ENCODE assay signal across 8 cellular contexts in genomic region chr12:15910864-15911696, GRCh38. TPM values are rescaled to one million over a fixed set of nuclear protein-coding genes. Genes with fewer than 3 reads are reported as not detected.
DNase-seq lines count a peak whose midpoint lies in the region; ATAC-seq, FAIRE-seq and TF ChIP-seq lines count a peak whose summit lies in the region.

DERA (plus strand) TSS chr12:15911332; CDS start chr12:15911384, 52 bp downstream.

- H3K36me3 ChIP-seq in left ventricle myocardium inferior = peaks cover 12% of the 10 kb centered on the region
- peaks cover 0 to 13% of the 10 kb centered on the region in 2 donors for H3K36me3 ChIP-seq in psoas muscle (ENCODE audit: insufficient read depth in 1 of 2, low read depth in 1 of 2)

- ATAC-seq in HG02588 (IDR thresholded peaks at IDR 0.05; ENCODE audit: unreplicated experiment) (peak; percentile 97), psoas muscle (peak; percentile 98 to 99 (median 99))

- H3K9me3 ChIP-seq in left ventricle myocardium inferior (replicated peaks) = no peaks in the 10 kb centered on the region
- no peaks in the 10 kb centered on the region for H3K9me3 ChIP-seq in psoas muscle

- intact Hi-C loops in left ventricle myocardium inferior (cut with micrococcal nuclease) = no loop called here
- intact Hi-C loops in psoas muscle (cut with DNase I) = no loop called here

- 0 to 1% (median 0%) methylated on average over 42 to 59 of the region's 59 CpGs for WGBS in psoas muscle, 3 donors

- H3K27ac ChIP-seq in left ventricle myocardium inferior (replicated peaks) = peak within 1 kb of the TSS; percentile 86
- H3K27ac ChIP-seq in psoas muscle = peak within 1 kb of the TSS; percentile 93

- no peak for FAIRE-seq in urothelium cell line (lab: Jason Lieb, UNC)

- TF ChIP-seq CTCF in GM12872 (IDR thresholded peaks at IDR 0.05; ENCODE audit: insufficient read depth, low read depth, low read length) = 0 out of 3 replicates have a peak, but pooled peaks have one; percentile 5
- peak; percentile 26 for TF ChIP-seq CTCF in left ventricle myocardium inferior (IDR thresholded peaks at IDR 0.05; ENCODE audit: borderline replicate concordance)
- TF ChIP-seq CTCF in psoas muscle (IDR thresholded peaks at IDR 0.05) = peak; percentile 8

- H3K4me3 ChIP-seq in left ventricle myocardium inferior (peak within 1 kb of the TSS; percentile 73), psoas muscle (peak within 1 kb of the TSS; percentile 93)

- no peaks in the 10 kb centered on the region for H3K27me3 ChIP-seq in left ventricle myocardium inferior (ENCODE audit: low read depth)
- no peaks in the 10 kb centered on the region for H3K27me3 ChIP-seq in psoas muscle (ENCODE audit: insufficient read depth in 3 of 3, low read length in 2 of 3)

- peaks cover 25% of the 10 kb centered on the region for H3K4me1 ChIP-seq in left ventricle myocardium inferior
- peaks cover 7% of the 10 kb centered on the region for H3K4me1 ChIP-seq in psoas muscle

- DNase-seq in NCI-H1048 (lab: John Stamatoyannopoulos, UW) = peak; percentile 61
- peak; percentile 28 to 63 (median 35) for DNase-seq in T-helper 1 cell
- DNase-seq in amniotic epithelial cell (ENCODE audit: low read depth) = peak; percentile 70
- peak; percentile 85 for DNase-seq in left ventricle myocardium inferior
- DNase-seq in psoas muscle = peak; percentile 82 to 89
- peak; percentile 90 for DNase-seq in urothelium cell line (ENCODE audit: low spot score)

RNA-seq across cellular contexts. Expression of gene DERA, which starts in this region (rescaled TPM):
- total RNA-seq in left ventricle myocardium inferior = 20.2 TPM
- total RNA-seq in psoas muscle = 10 to 100 TPM; 18.6 to 31.5 (median 19.7) TPM
- polyA plus RNA-seq in psoas muscle = 10 to 100 TPM; 14.3 to 25.0 (median 20.3) TPM

Comparison
In these comparisons a context has a peak if more than half of its experiments do, and no peak if none do; other contexts are left out.
1. Peak in every context shown above with its lines: DNase-seq, ATAC-seq, H3K4me3 ChIP-seq and H3K27ac ChIP-seq.
2. DNase-seq: peak in every context shown above with its lines; median percentile 90 in urothelium cell line; 86 in psoas muscle; 85 in left ventricle myocardium inferior; 70 in amniotic epithelial cell; 61 in NCI-H1048; 35 in T-helper 1 cell.